8 cellular contexts compared by ENCODE assay signal in the genomic region with DNA sequence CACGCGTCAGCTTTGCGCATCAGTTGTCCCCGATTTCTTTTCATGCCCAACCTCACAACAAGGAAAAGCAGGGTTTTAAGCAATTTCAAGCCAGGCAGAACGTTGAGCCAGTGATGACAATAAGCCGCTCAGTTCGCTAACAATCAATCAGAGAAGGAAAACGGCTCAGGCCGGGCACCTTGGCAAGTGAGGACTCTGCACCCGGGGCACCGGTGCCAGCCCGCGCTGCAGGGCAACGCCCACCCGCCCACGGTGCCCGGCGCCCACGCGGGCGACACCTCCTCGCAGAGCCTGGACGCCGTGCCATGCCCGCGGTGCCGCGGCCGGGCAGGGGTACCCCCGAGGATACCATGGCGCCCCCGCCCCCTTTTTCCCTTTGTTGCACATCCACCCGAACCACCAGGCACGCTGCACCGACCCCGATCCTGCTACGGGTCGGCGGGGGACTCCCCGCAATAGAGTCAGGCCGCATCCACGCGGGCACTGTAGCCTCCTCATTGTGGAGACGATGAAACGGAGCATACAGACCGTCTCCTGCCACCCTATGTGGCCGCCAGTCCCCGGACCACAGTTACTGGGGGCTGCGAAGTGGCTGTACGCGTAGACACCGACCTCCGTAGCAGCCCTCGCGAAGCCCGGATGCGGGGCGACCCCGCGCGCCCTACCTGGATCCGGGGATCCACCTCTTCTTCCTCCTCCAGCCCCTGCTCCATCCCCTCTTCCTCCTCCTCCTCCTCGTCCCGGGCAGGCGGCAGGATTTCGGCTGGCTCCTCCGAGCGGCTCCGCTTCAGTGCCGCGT. TPM values are rescaled to one million over a fixed set of nuclear protein-coding genes. Genes with fewer than 3 reads are reported as not detected.
DNase-seq lines count a peak whose midpoint lies in the region; ATAC-seq, FAIRE-seq and TF ChIP-seq lines count a peak whose summit lies in the region.

No MANE protein-coding gene starts in this region.

- ATAC-seq in HG03108 (IDR thresholded peaks at IDR 0.05; ENCODE audit: unreplicated experiment), result peak; percentile 17
- peak; percentile 78 for ATAC-seq in left colon

- H3K4me3 ChIP-seq in bronchial epithelial cell (ENCODE audit: low read depth, low read length), result peak overlapping the region; percentile 84

- H3K27me3 ChIP-seq in bronchial epithelial cell (ENCODE audit: control insufficient read depth, insufficient read depth, low read length), result no peaks in the 10 kb centered on the region

- DNase-seq in NCI-H1092 treated with DMSO at 0.1 percent for 48 hours (lab: John Stamatoyannopoulos, UW) (peak; percentile 39), NCI-H1092 (lab: John Stamatoyannopoulos, UW) (no peak), T1000 (lab: John Stamatoyannopoulos, UW) (peak; percentile 24), bronchial epithelial cell (ENCODE audit: low read depth) (no peak), left colon (peak in 1 of 2 donors; percentile 56)
- peak; percentile 55 to 57 for DNase-seq in stimulated activated CD4-positive, alpha-beta T cell treated with anti-CD3 and anti-CD28 coated beads, Interleukin-2, amount 100 ng/mL, for 24 hours
- no peak for DNase-seq in effector CD8-positive, alpha-beta T cell (lab: John Stamatoyannopoulos, UW)

- FAIRE-seq in bronchial epithelial cell (lab: Jason Lieb, UNC), result no peak

- TF ChIP-seq CTCF in bronchial epithelial cell (IDR thresholded peaks at IDR 0.05; ENCODE audit: insufficient read depth, low read length, severe bottlenecking), result no peak

- intact Hi-C loops in left colon (cut with DNase I, micrococcal nuclease), result loop anchor here (5.0 to 10.0 kb wide), 2 partner anchors 47 to 65 kb away; no protein-coding TSS in a partner anchor

- H3K36me3 ChIP-seq in bronchial epithelial cell (ENCODE audit: control insufficient read depth, insufficient read depth, low read length), result no peaks in the 10 kb centered on the region

RNA-seq across cellular contexts. Expression of a gene that starts 0.6 kb away (rescaled TPM):
- total RNA-seq in bronchial epithelial cell (3.6 and 6.3 TPM in 2 replicates), left colon (10 to 100 TPM in 1 of 2 donors, 1 to 10 TPM in 1; 7.6 to 12.1 TPM)

Comparison
In these comparisons a context has a peak if more than half of its experiments do, and no peak if none do; other contexts are left out.
1. DNase-seq: peak in NCI-H1092 treated with DMSO at 0.1 percent for 48 hours (single experiment), T1000 (single experiment) and stimulated activated CD4-positive, alpha-beta T cell treated with anti-CD3 and anti-CD28 coated beads, Interleukin-2, amount 100 ng/mL, for 24 hours (2 of 2); none in NCI-H1092 (single experiment), bronchial epithelial cell (single experiment) and effector CD8-positive, alpha-beta T cell (single experiment).